Comparison of ENCODE assay signal across 8 cellular contexts in the genomic region with DNA sequence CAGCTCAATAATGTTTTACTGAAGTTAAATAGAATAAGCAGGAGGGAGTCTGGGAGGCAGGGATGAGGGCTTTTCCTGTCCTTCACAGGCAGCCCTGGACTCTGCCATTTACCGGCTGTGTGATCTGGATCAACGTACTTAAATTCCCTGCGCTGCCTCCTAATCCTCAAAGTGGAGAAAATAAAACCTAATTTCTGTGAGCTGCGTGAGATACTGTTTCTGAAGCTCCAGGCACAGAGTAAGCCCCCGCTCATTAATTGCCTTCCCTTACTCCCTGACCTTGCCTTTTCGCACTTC. TPM values are rescaled to one million over a fixed set of nuclear protein-coding genes. Genes with fewer than 3 reads are reported as not detected.
A peak's percentile ranks its signal among the peaks of the same experiment; 100 is the strongest.
DNase-seq lines count a peak whose midpoint lies in the region; ATAC-seq and TF ChIP-seq lines count a peak whose summit lies in the region.

No MANE protein-coding gene starts in this region.

- H3K9me3 Mint-ChIP-seq in natural killer cell treated with Interleukin-12 subunit alpha and Interleukin-12 subunit beta and Interleukin-15 and Interleukin-18, amount 100 ng/mL, for 72 hours, result no peaks in the 10 kb centered on the region

- no peak overlapping the region for H3K27ac Mint-ChIP-seq in natural killer cell treated with Interleukin-12 subunit alpha and Interleukin-12 subunit beta and Interleukin-15 and Interleukin-18, amount 100 ng/mL, for 72 hours

- ATAC-seq in natural killer cell treated with Interleukin-12 subunit alpha and Interleukin-12 subunit beta and Interleukin-15 and Interleukin-18, amount 100 ng/mL, for 72 hours, result no peak
- no peak for ATAC-seq in GM18517 (IDR thresholded peaks at IDR 0.05; ENCODE audit: unreplicated experiment)
- no peak for ATAC-seq in left colon

- no peak overlapping the region for H3K27ac ChIP-seq in ectodermal cell (ENCODE audit: insufficient read depth, low read depth, low read length, poor library complexity, severe bottlenecking)

- intact Hi-C loops in left colon (cut with DNase I, micrococcal nuclease), result no loop called here

- H3K4me1 Mint-ChIP-seq in natural killer cell treated with Interleukin-12 subunit alpha and Interleukin-12 subunit beta and Interleukin-15 and Interleukin-18, amount 100 ng/mL, for 72 hours (ENCODE audit: low read depth in 2 of 2), result peaks cover 18 to 22% of the 10 kb centered on the region in 2 donors

- H3K9me3 ChIP-seq in MG63 (no peaks in the 10 kb centered on the region), ectodermal cell (ENCODE audit: control insufficient read depth, low read length) (no peaks in the 10 kb centered on the region)

- WGBS in ectodermal cell, 2 experiments, result 39 to 44% methylated on average over 6 of the region's 6 CpGs

- peak overlapping the region; percentile 85 for H3K4me3 Mint-ChIP-seq in natural killer cell treated with Interleukin-12 subunit alpha and Interleukin-12 subunit beta and Interleukin-15 and Interleukin-18, amount 100 ng/mL, for 72 hours

- H3K4me3 ChIP-seq in AG10803 (ENCODE audit: low read length) (peak overlapping the region; percentile 93), MG63 (peak overlapping the region; percentile 93), ectodermal cell (ENCODE audit: insufficient read depth, low read depth, low read length) (peak overlapping the region; percentile 68)

- H3K4me1 ChIP-seq in ectodermal cell (ENCODE audit: control insufficient read depth, insufficient read depth, low read length), result peaks cover 8% of the 10 kb centered on the region

- TF ChIP-seq CTCF in AG10803 (conservative IDR thresholded peaks at IDR 0.05; ENCODE audit: low read length), result no peak

- H3K36me3 Mint-ChIP-seq in natural killer cell treated with Interleukin-12 subunit alpha and Interleukin-12 subunit beta and Interleukin-15 and Interleukin-18, amount 100 ng/mL, for 72 hours, result no peaks in the 10 kb centered on the region

- DNase-seq in AG10803 (ENCODE audit: low read depth) (no peak), MG63 (no peak), left colon (no peak), AG08395 (ENCODE audit: low spot score) (no peak), GOT3 (lab: John Stamatoyannopoulos, UW) (no peak)
- DNase-seq in natural killer cell treated with Interleukin-12 subunit alpha and Interleukin-12 subunit beta and Interleukin-15 and Interleukin-18, amount 100 ng/mL, for 72 hours (ENCODE audit: low spot score), result no peak

- H3K36me3 ChIP-seq in MG63 (peaks cover 3% of the 10 kb centered on the region; the same call in 1 of the 2 replicates), ectodermal cell (ENCODE audit: control insufficient read depth, insufficient read depth, low read length) (no peaks in the 10 kb centered on the region)

- H3K27me3 ChIP-seq in MG63, result no peaks in the 10 kb centered on the region
- peaks cover 30% of the 10 kb centered on the region for H3K27me3 ChIP-seq in ectodermal cell (ENCODE audit: control insufficient read depth, insufficient read depth, low read length, poor library complexity, severe bottlenecking)

- peaks cover 28 to 31% of the 10 kb centered on the region in 2 donors for H3K27me3 Mint-ChIP-seq in natural killer cell treated with Interleukin-12 subunit alpha and Interleukin-12 subunit beta and Interleukin-15 and Interleukin-18, amount 100 ng/mL, for 72 hours

RNA-seq across cellular contexts. Expression of gene PDIA5, which starts 0.3 kb away (rescaled TPM):
- total RNA-seq in MG63 (2014; rRNA removed; shearing (Covaris generic); ENCODE audit: low replicate concordance), result 24.3 and 40.4 TPM in 2 replicates
- 12.4 TPM for polyA plus RNA-seq in ectodermal cell (2013, experiment 1 of 4)
- polyA plus RNA-seq in ectodermal cell (2013, experiment 2 of 4), result 7.2 TPM
- polyA plus RNA-seq in ectodermal cell (2013, experiment 3 of 4), result 12.2 TPM
- polyA plus RNA-seq in ectodermal cell (2013, experiment 4 of 4), result 10.9 TPM
- total RNA-seq in natural killer cell treated with Interleukin-12 subunit alpha and Interleukin-12 subunit beta and Interleukin-15 and Interleukin-18, amount 100 ng/mL, for 72 hours, result 10 to 100 TPM; 10.3 to 33.3 TPM
- total RNA-seq in left colon, result 10 to 100 TPM; 34.7 to 37.7 TPM

RNA-seq across cellular contexts. Expression of gene SEMA5B, which starts 39.0 kb away (rescaled TPM):
- total RNA-seq in MG63 (2014; rRNA removed; shearing (Covaris generic); ENCODE audit: low replicate concordance), result not detected in 2 replicates
- polyA plus RNA-seq in ectodermal cell (2013, experiment 1 of 4), result 37.4 TPM
- polyA plus RNA-seq in ectodermal cell (2013, experiment 2 of 4), result 29.4 TPM
- 42.5 TPM for polyA plus RNA-seq in ectodermal cell (2013, experiment 3 of 4)
- 43.0 TPM for polyA plus RNA-seq in ectodermal cell (2013, experiment 4 of 4)
- not detected for total RNA-seq in natural killer cell treated with Interleukin-12 subunit alpha and Interleukin-12 subunit beta and Interleukin-15 and Interleukin-18, amount 100 ng/mL, for 72 hours
- under 1 TPM; 0.15 to 0.59 TPM for total RNA-seq in left colon
